In genomic region chrX:154541896-154542722, GRCh38 we compare ENCODE assay signal across 2 cellular contexts.
TF ChIP-seq lines count a peak whose summit lies in the region.

No MANE protein-coding gene starts in this region.

TF ChIP-seq in HEK293, 187 proteins besides CTCF, POLR2A, EP300 and RAD21 (continued from another document and continues in another):
- no peak for TF ChIP-seq ZNF26 (tag by site-specific recombination; IDR thresholded peaks at IDR 0.05)
- TF ChIP-seq ZNF544 (tag by site-specific recombination; IDR thresholded peaks at IDR 0.05) = no peak
- TF ChIP-seq ZNF366 (tag by site-specific recombination; conservative IDR thresholded peaks at IDR 0.05) = no peak
- no peak for TF ChIP-seq ZBTB44 (tag by site-specific recombination; IDR thresholded peaks at IDR 0.05)
- TF ChIP-seq ZNF121 (tag by site-specific recombination; IDR thresholded peaks at IDR 0.05) = no peak
- no peak for TF ChIP-seq ZNF600 (tag by site-specific recombination; IDR thresholded peaks at IDR 0.05)
- TF ChIP-seq GLIS1 (tag by site-specific recombination; IDR thresholded peaks at IDR 0.05) = peak; percentile 58
- TF ChIP-seq ZNF561 (tag by site-specific recombination; IDR thresholded peaks at IDR 0.05; ENCODE audit: borderline replicate concordance) = no peak
- no peak for TF ChIP-seq MEIS1 (CRISPR knock-in tag; IDR thresholded peaks at IDR 0.05; ENCODE audit: borderline replicate concordance)
- TF ChIP-seq PBX3 (CRISPR knock-in tag; IDR thresholded peaks at IDR 0.05) = no peak
- TF ChIP-seq ZNF830 (tag by site-specific recombination; IDR thresholded peaks at IDR 0.05; ENCODE audit: low read depth) = no peak
- peak; percentile 67; the same call in 1 of the 2 replicates for TF ChIP-seq ZNF629 (tag by site-specific recombination; IDR thresholded peaks at IDR 0.05)
- no peak for TF ChIP-seq ZNF311 (tag by site-specific recombination; IDR thresholded peaks at IDR 0.05; ENCODE audit: borderline replicate concordance)
- TF ChIP-seq ZNF558 (tag by site-specific recombination; IDR thresholded peaks at IDR 0.05) = no peak
- TF ChIP-seq BCL11A (tag by site-specific recombination; IDR thresholded peaks at IDR 0.05; ENCODE audit: low read depth) = 0 out of 2 replicates have a peak, but pooled peaks have one; percentile 21
- TF ChIP-seq ZNF248 (tag by site-specific recombination; IDR thresholded peaks at IDR 0.05) = no peak
- peak; percentile 53 for TF ChIP-seq PATZ1 (tag by site-specific recombination; IDR thresholded peaks at IDR 0.05)
- no peak for TF ChIP-seq ZNF571 (tag by site-specific recombination; IDR thresholded peaks at IDR 0.05)
- TF ChIP-seq ZNF549 (tag by site-specific recombination; IDR thresholded peaks at IDR 0.05) = no peak
- TF ChIP-seq ZFP3 (tag by site-specific recombination; IDR thresholded peaks at IDR 0.05; ENCODE audit: low read depth) = no peak
- TF ChIP-seq ZNF169 (tag by site-specific recombination; IDR thresholded peaks at IDR 0.05) = no peak
- no peak for TF ChIP-seq ZNF843 (tag by site-specific recombination; IDR thresholded peaks at IDR 0.05)
- peak; percentile 75 for TF ChIP-seq GLIS2 (tag by site-specific recombination; IDR thresholded peaks at IDR 0.05)
- TF ChIP-seq BCL11B (tag by site-specific recombination; IDR thresholded peaks at IDR 0.05; ENCODE audit: low read depth) = no peak
- no peak for TF ChIP-seq ZNF354C (tag by site-specific recombination; IDR thresholded peaks at IDR 0.05; ENCODE audit: borderline replicate concordance, low read depth)
- no peak; the same call in 1 of the 2 replicates for TF ChIP-seq ZNF24 (tag by site-specific recombination; IDR thresholded peaks at IDR 0.05)
- TF ChIP-seq INSM2 (tag by site-specific recombination; IDR thresholded peaks at IDR 0.05) = no peak
- peak; percentile 53 for TF ChIP-seq SP7 (tag by site-specific recombination; IDR thresholded peaks at IDR 0.05)

TF ChIP-seq in K562, 482 proteins besides CTCF, POLR2A, EP300 and RAD21 (continued from another document and continues in another):
- no peak for TF ChIP-seq REST (CRISPR knock-in tag; IDR thresholded peaks at IDR 0.05; ENCODE audit: low read depth)
- TF ChIP-seq NFYB (IDR thresholded peaks at IDR 0.05; ENCODE audit: extremely low read depth, insufficient read length) = no peak
- no peak for TF ChIP-seq PCBP2 (IDR thresholded peaks at IDR 0.05; ENCODE audit: low read depth, low read length, poor library complexity, severe bottlenecking)
- TF ChIP-seq NKRF (IDR thresholded peaks at IDR 0.05; ENCODE audit: borderline replicate concordance) = 0 out of 2 replicates have a peak, but pooled peaks have one; percentile 20
- TF ChIP-seq CHD1 (IDR thresholded peaks at IDR 0.05; ENCODE audit: low read length) = no peak
- TF ChIP-seq POU5F1 (IDR thresholded peaks at IDR 0.05; ENCODE audit: borderline replicate concordance, low read depth, low read length, partially characterized antibody) = no peak
- TF ChIP-seq SMARCA4 (IDR thresholded peaks at IDR 0.05) = peak; percentile 94
- 0 out of 2 replicates have a peak, but pooled peaks have one; percentile 15 for TF ChIP-seq DMBX1 (CRISPR knock-in tag; IDR thresholded peaks at IDR 0.05; ENCODE audit: borderline replicate concordance)
- TF ChIP-seq ZKSCAN8 (CRISPR knock-in tag; IDR thresholded peaks at IDR 0.05) = no peak; the same call in 1 of the 2 replicates
- TF ChIP-seq HIVEP1 (CRISPR knock-in tag; IDR thresholded peaks at IDR 0.05) = 0 out of 2 replicates have a peak, but pooled peaks have one; percentile 2
- peak; percentile 78 for TF ChIP-seq ATF7 (IDR thresholded peaks at IDR 0.05)
- no peak for TF ChIP-seq ETV6 (IDR thresholded peaks at IDR 0.05; ENCODE audit: borderline replicate concordance in 1 of 2, low read depth in 2 of 2, low read length in 1 of 2)
- no peak for TF ChIP-seq ETV6 (CRISPR knock-in tag; IDR thresholded peaks at IDR 0.05; ENCODE audit: borderline replicate concordance)
- no peak for TF ChIP-seq GABPB1 (CRISPR knock-in tag; IDR thresholded peaks at IDR 0.05)
- no peak for TF ChIP-seq BDP1 (IDR thresholded peaks at IDR 0.05; ENCODE audit: insufficient read depth, insufficient read length)
- TF ChIP-seq ZNF133 (CRISPR knock-in tag; IDR thresholded peaks at IDR 0.05) = no peak
- peak; percentile 70; the same call in 1 of the 2 replicates for TF ChIP-seq LEF1 (IDR thresholded peaks at IDR 0.05)
- TF ChIP-seq GTF2F1 (IDR thresholded peaks at IDR 0.05; ENCODE audit: low read depth, low read length) = no peak
- peak; percentile 86 for TF ChIP-seq MTA3 (IDR thresholded peaks at IDR 0.05; ENCODE audit: borderline replicate concordance)
- 0 out of 2 replicates have a peak, but pooled peaks have one; percentile 39 for TF ChIP-seq MTA1 (IDR thresholded peaks at IDR 0.05; ENCODE audit: borderline replicate concordance)
- TF ChIP-seq CBFA2T3 (IDR thresholded peaks at IDR 0.05) = peak; percentile 61
- TF ChIP-seq SP1 (CRISPR knock-in tag; IDR thresholded peaks at IDR 0.05) = peak; percentile 50; the same call in 1 of the 2 replicates
- TF ChIP-seq TOE1 (IDR thresholded peaks at IDR 0.05; ENCODE audit: borderline replicate concordance) = 0 out of 2 replicates have a peak, but pooled peaks have one; percentile 22
- TF ChIP-seq TOE1 (CRISPR knock-in tag; IDR thresholded peaks at IDR 0.05; ENCODE audit: borderline replicate concordance, low read depth) = no peak
- peak; percentile 33; the same call in 1 of the 2 replicates for TF ChIP-seq PHF8 (IDR thresholded peaks at IDR 0.05; ENCODE audit: borderline replicate concordance, low read length)
- TF ChIP-seq HMGN3 (IDR thresholded peaks at IDR 0.05; ENCODE audit: borderline replicate concordance, extremely low read depth, insufficient read length, low read depth, low read length) = peak; percentile 60
- TF ChIP-seq JUN (IDR thresholded peaks at IDR 0.05; ENCODE audit: borderline replicate concordance, low read depth, low read length) = peak; percentile 93
- 0 out of 2 replicates have a peak, but pooled peaks have one; percentile 38 for TF ChIP-seq JUN (CRISPR knock-in tag; IDR thresholded peaks at IDR 0.05; ENCODE audit: borderline replicate concordance)
- peak; percentile 82 for TF ChIP-seq DACH1 (IDR thresholded peaks at IDR 0.05; ENCODE audit: partially characterized antibody)
- TF ChIP-seq MAX (CRISPR knock-in tag; IDR thresholded peaks at IDR 0.05) = peak; percentile 43; the same call in 1 of the 2 replicates
- TF ChIP-seq PTRF (tag; IDR thresholded peaks at IDR 0.05) = 0 out of 2 replicates have a peak, but pooled peaks have one; percentile 33
- TF ChIP-seq THAP7 (CRISPR knock-in tag; IDR thresholded peaks at IDR 0.05) = no peak
- TF ChIP-seq BRF1 (IDR thresholded peaks at IDR 0.05; ENCODE audit: borderline replicate concordance, extremely low read depth, insufficient read length) = no peak
- 0 out of 2 replicates have a peak, but pooled peaks have one; percentile 5 for TF ChIP-seq DIDO1 (tag; IDR thresholded peaks at IDR 0.05; ENCODE audit: low read depth)
- no peak for TF ChIP-seq PRPF4 (IDR thresholded peaks at IDR 0.05; ENCODE audit: insufficient read depth, low read depth, low read length, poor library complexity, severe bottlenecking)
- no peak for TF ChIP-seq KAT2B (IDR thresholded peaks at IDR 0.05; ENCODE audit: low read depth, low read length)
- TF ChIP-seq FOSL1 (tag; conservative IDR thresholded peaks at IDR 0.05) = peak; percentile 99
- no peak for TF ChIP-seq SREBF2 (CRISPR knock-in tag; IDR thresholded peaks at IDR 0.05)
- no peak for TF ChIP-seq ESRRB (CRISPR knock-in tag; IDR thresholded peaks at IDR 0.05; ENCODE audit: borderline replicate concordance)
- peak in 1 of 2 experiments; percentile 84; a peak in 2 of 4 replicates for TF ChIP-seq RCOR1 (IDR thresholded peaks at IDR 0.05; ENCODE audit: borderline replicate concordance in 1 of 2, low read depth in 2 of 2, low read length in 2 of 2)
- no peak for TF ChIP-seq MTF1 (CRISPR knock-in tag; IDR thresholded peaks at IDR 0.05; ENCODE audit: borderline replicate concordance)
